ENCODE assay signal across 19 cellular contexts in the genomic region with DNA sequence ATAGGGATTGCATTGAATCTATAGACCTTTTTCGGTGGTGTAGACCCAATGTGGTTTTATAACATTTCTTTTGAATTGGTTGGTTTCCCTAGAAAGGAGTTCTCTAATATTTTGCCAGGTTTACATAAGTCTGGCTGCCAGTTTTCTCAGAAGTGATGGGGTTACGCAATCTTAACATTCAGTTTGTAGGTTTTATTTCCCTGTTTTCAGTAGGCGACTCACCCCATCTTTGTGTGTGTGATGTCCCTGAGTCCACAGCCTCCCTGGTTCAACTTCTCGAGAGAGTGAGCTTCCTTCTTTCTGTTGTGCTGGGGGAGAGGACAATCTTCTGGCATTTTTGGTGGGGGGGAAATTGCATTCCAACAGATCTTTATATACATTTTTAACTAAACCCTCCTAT. TPM values are rescaled to one million over a fixed set of nuclear protein-coding genes. Genes with fewer than 3 reads are reported as not detected.
DNase-seq lines count a peak whose midpoint lies in the region; ATAC-seq and TF ChIP-seq lines count a peak whose summit lies in the region.
"Had no signal": no experiment of that assay in that cellular context is flagged by ENCODE, and none has a peak within 500 bp of the region (broad histone marks: within the 10 kb centered on the region; RNA-seq: fewer than 3 reads in every experiment).

No MANE protein-coding gene starts in this region.

- H3K36me3 ChIP-seq in SK-N-SH (replicated peaks in 1 of 2; ENCODE audit: control insufficient read depth in 1 of 2, insufficient read depth in 2 of 2, low read length in 1 of 2) = no peaks in the 10 kb centered on the region

- H3K79me2 ChIP-seq in SK-N-SH (ENCODE audit: insufficient read depth) = no peaks in the 10 kb centered on the region

- WGBS in SK-N-SH (ENCODE audit: low lambda C conversion rate) = 79% methylated on average over 4 of the region's 4 CpGs

- TF ChIP-seq CTCF in cardiac fibroblast (IDR thresholded peaks at IDR 0.05; ENCODE audit: low read depth, low read length) (no peak), SK-N-SH (IDR thresholded peaks at IDR 0.05) (no peak)

- 0 out of 2 replicates have a peak, but pooled peaks cover 4% of the 10 kb centered on the region for H3K9me3 ChIP-seq in SK-N-SH

- H3K4me2 ChIP-seq in SK-N-SH = no peak overlapping the region
- H3K4me2 ChIP-seq: GM23338, KMS-11 had no signal

- H3K27ac ChIP-seq in SK-N-SH (ENCODE audit: low read depth in 2 of 2, low read length in 1 of 2) = no peak overlapping the region
- H3K27ac ChIP-seq: KMS-11, SK-N-MC had no signal

- H3K4me3 ChIP-seq in cardiac fibroblast (replicated peaks in 1 of 2; ENCODE audit: low read depth in 2 of 2, low read length in 2 of 2) (no peak overlapping the region), SK-N-SH (ENCODE audit: low read depth in 2 of 2, low read length in 1 of 2) (no peak overlapping the region)
- H3K4me3 ChIP-seq: GM23338, SK-N-MC had no signal

- ATAC-seq in GM18907 (IDR thresholded peaks at IDR 0.05; ENCODE audit: unreplicated experiment) = no peak
- no peak for ATAC-seq in activated T-cell treated with anti-CD3 and anti-CD28 coated beads, Interleukin-2, amount 50 U/mL, for 4 hours
- ATAC-seq: GM23338; left ventricle myocardium superior; stimulated activated memory B cell treated with anti-CD40 and anti-IgM and Interleukin-4, amounts not matched to agents 10 μg/mL and 1 μg/mL and 100 μg/mL, for 72 hours had no signal

- no peak overlapping the region for H3K4me3 Mint-ChIP-seq in activated T-cell treated with anti-CD3 and anti-CD28 coated beads, Interleukin-2, amount 50 U/mL, for 4 hours
- H3K4me3 Mint-ChIP-seq: activated CD4-positive, alpha-beta T cell treated with anti-CD3 and anti-CD28 coated beads, Interleukin-2, amount 10 ng/mL, durations not matched to agents 24 days and 14 days; GM23338; stimulated activated memory B cell treated with anti-CD40 and anti-IgM and Interleukin-4, amounts not matched to agents 10 μg/mL and 1 μg/mL and 100 μg/mL, for 72 hours had no signal

- TF ChIP-seq RAD21 in SK-N-SH (IDR thresholded peaks at IDR 0.05; ENCODE audit: low read length) = no peak

- H2AFZ ChIP-seq in SK-N-SH (ENCODE audit: low read depth) = no peak overlapping the region
- H2AFZ ChIP-seq: GM23338 had no signal

- POLR2A ChIA-PET in SK-N-SH (lab: Yijun Ruan, JAX) = no interaction called here

- H3K27me3 ChIP-seq in SK-N-SH (ENCODE audit: insufficient read depth) = no peaks in the 10 kb centered on the region

- H3K4me1 Mint-ChIP-seq in activated T-cell treated with anti-CD3 and anti-CD28 coated beads, Interleukin-2, amount 50 U/mL, for 4 hours (ENCODE audit: low read depth) = no peaks in the 10 kb centered on the region
- H3K4me1 Mint-ChIP-seq: activated CD4-positive, alpha-beta T cell treated with anti-CD3 and anti-CD28 coated beads, Interleukin-2, amount 10 ng/mL, durations not matched to agents 24 days and 14 days; GM23338; stimulated activated memory B cell treated with anti-CD40 and anti-IgM and Interleukin-4, amounts not matched to agents 10 μg/mL and 1 μg/mL and 100 μg/mL, for 72 hours had no signal

- H3K9me3 Mint-ChIP-seq in activated T-cell treated with anti-CD3 and anti-CD28 coated beads, Interleukin-2, amount 50 U/mL, for 4 hours = no peaks in the 10 kb centered on the region
- H3K9me3 Mint-ChIP-seq: activated CD4-positive, alpha-beta T cell treated with anti-CD3 and anti-CD28 coated beads, Interleukin-2, amount 10 ng/mL, durations not matched to agents 24 days and 14 days; GM23338; stimulated activated memory B cell treated with anti-CD40 and anti-IgM and Interleukin-4, amounts not matched to agents 10 μg/mL and 1 μg/mL and 100 μg/mL, for 72 hours had no signal

- H3K27me3 Mint-ChIP-seq in activated T-cell treated with anti-CD3 and anti-CD28 coated beads, Interleukin-2, amount 50 U/mL, for 4 hours (ENCODE audit: low read depth) = no peaks in the 10 kb centered on the region
- H3K27me3 Mint-ChIP-seq: stimulated activated memory B cell treated with anti-CD40 and anti-IgM and Interleukin-4, amounts not matched to agents 10 μg/mL and 1 μg/mL and 100 μg/mL, for 72 hours had no signal

- no peaks in the 10 kb centered on the region for H3K36me3 Mint-ChIP-seq in activated T-cell treated with anti-CD3 and anti-CD28 coated beads, Interleukin-2, amount 50 U/mL, for 4 hours (ENCODE audit: insufficient read depth)
- H3K36me3 Mint-ChIP-seq: stimulated activated memory B cell treated with anti-CD40 and anti-IgM and Interleukin-4, amounts not matched to agents 10 μg/mL and 1 μg/mL and 100 μg/mL, for 72 hours had no signal

- DNase-seq in ELR (ENCODE audit: low read depth) (peak; percentile 51), NCI-H226 (peak; percentile 31), cardiac fibroblast (ENCODE audit: low read depth in 2 of 2) (peak; percentile 76 to 79), medulla oblongata (ENCODE audit: extremely low spot score) (peak; percentile 64), NCI-H1694 (lab: John Stamatoyannopoulos, UW) (no peak), SK-N-SH (no peak)
- no peak for DNase-seq in activated T-cell treated with anti-CD3 and anti-CD28 coated beads, Interleukin-2, amount 50 U/mL, for 4 hours
- DNase-seq: activated CD4-positive, alpha-beta T cell treated with anti-CD3 and anti-CD28 coated beads, Interleukin-2, amount 10 ng/mL, durations not matched to agents 24 days and 14 days; activated effector memory CD4-positive, alpha-beta T cell treated with Interleukin-2 at 50 U/mL for 16 hours; cerebellar nuclear complex; left ventricle myocardium superior; NCI-H510A treated with DMSO at 0.1 percent for 48 hours; nucleus accumbens; stimulated activated CD4-positive, alpha-beta T cell treated with anti-CD3 and anti-CD28 coated beads, Interleukin-1b, Interleukin-23, amount 100 ng/mL, for 48 hours had no signal

- H3K4me1 ChIP-seq in SK-N-SH (ENCODE audit: control insufficient read depth in 1 of 2, insufficient read depth in 2 of 2, low read depth in 1 of 2, low read length in 1 of 2) = no peaks in the 10 kb centered on the region

- CTCF ChIA-PET in SK-N-SH (lab: Yijun Ruan, JAX) = interaction anchor here (1.6 kb wide), 1 partner anchor 12 kb away, joined by 5 read pairs; no protein-coding TSS in a partner anchor

- no peak for TF ChIP-seq EP300 in SK-N-SH (IDR thresholded peaks at IDR 0.05; ENCODE audit: borderline replicate concordance in 1 of 2, low read depth in 1 of 2, low read length in 1 of 2)

- H4K20me1 ChIP-seq in SK-N-SH (ENCODE audit: insufficient read depth) = no peaks in the 10 kb centered on the region

- no peaks in the 10 kb centered on the region for H3K9me2 ChIP-seq in SK-N-SH

- no peaks in the 10 kb centered on the region for H3F3A ChIP-seq in SK-N-SH (replicated peaks; ENCODE audit: insufficient read depth)

- H3K9ac ChIP-seq in SK-N-SH = no peak overlapping the region
- H3K9ac ChIP-seq: KMS-11 had no signal

TF ChIP-seq in SK-N-SH, 30 proteins besides CTCF, POLR2A, EP300 and RAD21 (continues in another document):
- TF ChIP-seq NRF1 (IDR thresholded peaks at IDR 0.05; ENCODE audit: low read depth, low read length) (no peak), CHD2 (IDR thresholded peaks at IDR 0.05; ENCODE audit: low read length, partially characterized antibody) (no peak), MEF2A (IDR thresholded peaks at IDR 0.05; ENCODE audit: borderline replicate concordance, low read depth) (no peak), RCOR1 (IDR thresholded peaks at IDR 0.05; ENCODE audit: low read length) (no peak), FOSL2 (IDR thresholded peaks at IDR 0.05; ENCODE audit: borderline replicate concordance, low read depth) (no peak), USF2 (IDR thresholded peaks at IDR 0.05; ENCODE audit: borderline replicate concordance, low read depth, low read length) (no peak), TCF12 (IDR thresholded peaks at IDR 0.05) (no peak), ELF1 (IDR thresholded peaks at IDR 0.05) (no peak), NFIC (IDR thresholded peaks at IDR 0.05; ENCODE audit: borderline replicate concordance) (no peak), FOXJ3 (CRISPR knock-in tag; IDR thresholded peaks at IDR 0.05) (no peak), RFX5 (IDR thresholded peaks at IDR 0.05; ENCODE audit: low read length) (no peak), SIN3A (IDR thresholded peaks at IDR 0.05; ENCODE audit: borderline replicate concordance, low read depth, low read length) (no peak), FOXM1 (IDR thresholded peaks at IDR 0.05; ENCODE audit: low read depth) (no peak)

RNA-seq across cellular contexts. Expression of gene KIF5B, which starts 9.6 kb away (rescaled TPM):
- 15.7 and 18.2 TPM in 2 replicates for polyA plus RNA-seq in SK-N-SH (2012; rRNA removed)
- polyA plus RNA-seq in SK-N-SH (2012; cell fraction: cytosol; rRNA removed) = 26.0 and 34.5 TPM in 2 replicates
- 8.1 and 17.2 TPM in 2 replicates for polyA plus RNA-seq in SK-N-SH (2012; cell fraction: nucleus; rRNA removed)
- 10 to 100 TPM; 79.1 to 89.8 (median 81.9) TPM for total RNA-seq in activated T-cell treated with anti-CD3 and anti-CD28 coated beads, Interleukin-2, amount 50 U/mL, for 4 hours

Comparison
In these comparisons a context has a peak if more than half of its experiments do, and no peak if none do; other contexts are left out.
1. DNase-seq: peak in ELR (single experiment), NCI-H226 (single experiment), cardiac fibroblast (2 of 2) and medulla oblongata (single experiment); none in NCI-H1694 (single experiment), SK-N-SH (single experiment) and activated T-cell treated with anti-CD3 and anti-CD28 coated beads, Interleukin-2, amount 50 U/mL, for 4 hours (single experiment).